In genomic region chr7:37180828-37181549, GRCh38 we compare ENCODE assay signal across 18 cellular contexts.
DNase-seq lines count a peak whose midpoint lies in the region; ATAC-seq, FAIRE-seq and TF ChIP-seq lines count a peak whose summit lies in the region.
"Had no signal": no experiment of that assay in that cellular context is flagged by ENCODE, and none has a peak within 500 bp of the region (broad histone marks: within the 10 kb centered on the region; RNA-seq: fewer than 3 reads in every experiment).

No MANE protein-coding gene starts in this region.

- H3K9me3 Mint-ChIP-seq in immature natural killer cell, result no peaks in the 10 kb centered on the region
- H3K9me3 Mint-ChIP-seq: CD4-positive, CD25-positive, alpha-beta regulatory T cell had no signal

- H3K27ac Mint-ChIP-seq in immature natural killer cell, result peak overlapping the region in 4 of 6 donors; percentile 14 to 58 (median 21)
- H3K27ac Mint-ChIP-seq: CD4-positive, CD25-positive, alpha-beta regulatory T cell; T-helper 17 cell had no signal

- H3K27me3 Mint-ChIP-seq in immature natural killer cell (ENCODE audit: low read depth in 3 of 3), result peaks cover 0 to 6% (median 0%) of the 10 kb centered on the region in 3 donors
- H3K27me3 Mint-ChIP-seq: CD4-positive, CD25-positive, alpha-beta regulatory T cell; T-helper 17 cell had no signal

- H4K20me1 ChIP-seq in HepG2 (ENCODE audit: insufficient read depth, low read length), result no peaks in the 10 kb centered on the region

- ATAC-seq in HepG2, result no peak
- ATAC-seq in right lobe of liver, result no peak
- ATAC-seq in Panc1, result no peak

- no peak for TF ChIP-seq CTCF in HepG2 (CRISPR knock-in tag; IDR thresholded peaks at IDR 0.05)
- TF ChIP-seq CTCF in right lobe of liver (IDR thresholded peaks at IDR 0.05), result no peak
- TF ChIP-seq CTCF in Panc1 (IDR thresholded peaks at IDR 0.05), result no peak

- in situ Hi-C loops in HepG2 (cut with HindIII; ENCODE audit: extremely low pct_ligation_motif_present, low pct_unique_long_range_greater_than_20kb) (loop anchor here (5.0 to 25.0 kb wide), 2 partner anchors 199 to 519 kb away; no protein-coding TSS in a partner anchor), Panc1 (cut with HindIII; ENCODE audit: low pct_unique_long_range_greater_than_20kb, low sequenced_read_pairs) (loop anchor here (25.0 kb wide), 1 partner anchor 694 kb away; no protein-coding TSS in a partner anchor)

- H3K9me3 ChIP-seq in HepG2 (ENCODE audit: low read length) (no peaks in the 10 kb centered on the region), right lobe of liver (no peaks in the 10 kb centered on the region), Panc1 (ENCODE audit: control insufficient read depth, insufficient read depth, low read depth, low read length) (peaks cover 15% of the 10 kb centered on the region; the same call in 1 of the 2 replicates)

- peak overlapping the region in 1 of 5 donors; percentile 3 for H3K4me3 Mint-ChIP-seq in immature natural killer cell
- H3K4me3 Mint-ChIP-seq: CD4-positive, CD25-positive, alpha-beta regulatory T cell; T-helper 17 cell had no signal

- H3K27me3 ChIP-seq in HepG2 (ENCODE audit: control insufficient read depth in 1 of 2, insufficient read depth in 2 of 2, low read length in 2 of 2) (no peaks in the 10 kb centered on the region), right lobe of liver (no peaks in the 10 kb centered on the region), Panc1 (ENCODE audit: control insufficient read depth, insufficient read depth, low read length) (no peaks in the 10 kb centered on the region)

- no peak for TF ChIP-seq RAD21 in HepG2 (CRISPR knock-in tag; IDR thresholded peaks at IDR 0.05)

- BruUV-seq in HepG2 (replicated peaks; lab: Mats Ljungman, UMichigan) (no TSS peak), Panc1 (replicated peaks; lab: Mats Ljungman, UMichigan) (no TSS peak)

- no peak overlapping the region for H3K9ac ChIP-seq in HepG2 (ENCODE audit: insufficient read depth, low read depth, low read length)

- POLR2A ChIA-PET in HepG2 (lab: Yijun Ruan, JAX), result interaction anchor here (2.9 kb wide), 2 partner anchors 197 to 209 kb away, joined by 10 to 31 read pairs; no protein-coding TSS in a partner anchor
- POLR2A ChIA-PET in Panc1 (lab: Charles Lee), result interaction anchor here (0.7 kb wide), 1 partner anchor 645 kb away, joined by 3 read pairs; no protein-coding TSS in a partner anchor

- H3K4me3 ChIP-seq in HepG2 (replicated peaks in 1 of 3; ENCODE audit: insufficient read depth in 1 of 3, low read depth in 2 of 3, low read length in 3 of 3), result no peak overlapping the region
- no peak overlapping the region for H3K4me3 ChIP-seq in right lobe of liver
- no peak overlapping the region for H3K4me3 ChIP-seq in Panc1 (ENCODE audit: low read depth in 2 of 2, low read length in 2 of 2)

- CTCF ChIA-PET in HepG2 (lab: Yijun Ruan, JAX; ENCODE audit: low intra/inter-chr PET ratio, low total read pairs) (interaction anchor here (0.6 to 5.1 kb wide), 6 partner anchors 154 to 708 kb away, joined by 3 to 52 read pairs (median 6); no protein-coding TSS in a partner anchor), Panc1 (lab: Charles Lee) (interaction anchor here (0.7 to 1.5 kb wide), 6 partner anchors 18 to 740 kb away, joined by 3 to 21 read pairs (median 7); no protein-coding TSS in a partner anchor)

- no peak for FAIRE-seq in HepG2 (lab: Jason Lieb, UNC)
- FAIRE-seq: H54 had no signal

- H3K79me2 ChIP-seq in HepG2 (ENCODE audit: insufficient read depth, low read length), result no peaks in the 10 kb centered on the region

- no peak overlapping the region for H2AFZ ChIP-seq in HepG2 (ENCODE audit: low read length)

- peaks cover 15 to 25% of the 10 kb centered on the region in 2 donors for H3K4me1 Mint-ChIP-seq in immature natural killer cell
- H3K4me1 Mint-ChIP-seq: T-helper 17 cell had no signal

- TF ChIP-seq EP300 in HepG2 (IDR thresholded peaks at IDR 0.05; ENCODE audit: low read depth in 2 of 2, low read length in 2 of 2) (no peak), HepG2 (CRISPR knock-in tag; IDR thresholded peaks at IDR 0.05; ENCODE audit: borderline replicate concordance) (no peak)

- TF ChIP-seq POLR2A in HepG2 (IDR thresholded peaks at IDR 0.05; ENCODE audit: insufficient read depth in 1 of 2, low read depth in 2 of 2, low read length in 2 of 2) (no peak), right lobe of liver (IDR thresholded peaks at IDR 0.05) (no peak)

- WGBS in HepG2 (ENCODE audit: low lambda C conversion rate), result 96% methylated on average over 5 of the region's 7 CpGs
- WGBS in right lobe of liver (ENCODE audit: insufficient coverage, low coverage, low lambda C conversion rate, missing lambda C conversion rate), result 82% methylated on average over 7 of the region's 7 CpGs

- H3K36me3 ChIP-seq in HepG2 (replicated peaks in 1 of 2; ENCODE audit: control insufficient read depth in 1 of 2, insufficient read depth in 2 of 2, low read length in 2 of 2) (no peaks in the 10 kb centered on the region), right lobe of liver (no peaks in the 10 kb centered on the region), Panc1 (ENCODE audit: control insufficient read depth, insufficient read depth, low read length) (no peaks in the 10 kb centered on the region)

- DNase-seq in HepG2 (ENCODE audit: low spot score) (no peak), right lobe of liver (no peak), Panc1 (ENCODE audit: low read depth, low spot score) (no peak), immature natural killer cell (no peak), NCI-H1930 (lab: John Stamatoyannopoulos, UW) (no peak), GOT3 (lab: John Stamatoyannopoulos, UW) (no peak), COLO668 (lab: John Stamatoyannopoulos, UW; ENCODE audit: unreplicated experiment) (no peak)
- DNase-seq: CD4-positive, CD25-positive, alpha-beta regulatory T cell; COR-L47; KBM-7; MM.1S; NCI-H1048; NCI-H1436 treated with DMSO at 0.1 percent for 48 hours; NCI-H2029; NCI-H226; NCI-H524; T-helper 17 cell had no signal

- no peak overlapping the region for H3K4me2 ChIP-seq in HepG2 (ENCODE audit: low read depth, low read length)

- peaks cover 0 to 16% (median 15%) of the 10 kb centered on the region in 3 donors for H3K36me3 Mint-ChIP-seq in immature natural killer cell

- intact Hi-C loops in HepG2 (cut with micrococcal nuclease; ENCODE audit: unreplicated experiment), result loop anchor here (5.0 kb wide), 1 partner anchor 109 kb away; no protein-coding TSS in a partner anchor
- intact Hi-C loops in right lobe of liver (cut with DNase I), result loop anchor here in 1 of 2 donors (10.0 kb wide), 1 partner anchor 206 kb away; no protein-coding TSS in a partner anchor
- intact Hi-C loops in Panc1 (cut with micrococcal nuclease; ENCODE audit: unreplicated experiment), result loop anchor here (5.0 kb wide), 3 partner anchors 194 to 709 kb away; no protein-coding TSS in a partner anchor

- H3K27ac ChIP-seq in HepG2 (ENCODE audit: extremely low read length, insufficient read depth, low read length) (no peak overlapping the region), right lobe of liver (no peak overlapping the region), Panc1 (ENCODE audit: low read length) (peak overlapping the region; percentile 53)

- H3K4me1 ChIP-seq in HepG2 (ENCODE audit: insufficient read depth, low read length) (peaks cover 40% of the 10 kb centered on the region), right lobe of liver (peaks cover 0 to 9% (median 0%) of the 10 kb centered on the region in 4 donors), Panc1 (ENCODE audit: control insufficient read depth, insufficient read depth, low read length) (peaks cover 15% of the 10 kb centered on the region)

TF ChIP-seq in HepG2, 621 proteins besides CTCF, POLR2A, EP300 and RAD21:
- TF ChIP-seq ZNF777 (CRISPR knock-in tag; IDR thresholded peaks at IDR 0.05) (no peak), CEBPB (IDR thresholded peaks at IDR 0.05; ENCODE audit: borderline replicate concordance, low read depth, low read length) (peak; percentile 65; the same call in 1 of the 2 replicates)
TF ChIP-seq in HepG2: peak in this region for 1.
